Comparison of ENCODE assay signal across 8 cellular contexts in the genomic region with DNA sequence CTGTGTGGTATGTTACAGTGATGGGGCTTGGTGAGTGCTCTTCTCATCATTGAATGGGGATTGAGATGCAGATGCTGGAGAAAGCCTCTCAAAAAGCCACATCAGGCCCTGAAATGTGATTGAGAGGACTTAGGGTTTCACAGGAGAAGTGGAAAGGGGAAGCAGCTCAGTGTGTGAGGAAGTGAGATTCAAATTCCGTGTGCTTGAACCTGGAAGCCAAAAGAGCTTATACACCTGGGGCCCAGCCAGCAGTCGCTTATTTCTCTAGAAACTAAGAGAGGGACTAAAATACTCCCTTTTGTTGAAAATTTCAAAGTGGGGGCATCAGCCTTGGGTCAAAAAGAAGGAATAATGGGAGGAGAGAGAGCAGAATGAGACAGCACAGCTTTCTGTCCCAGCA. TPM values are rescaled to one million over a fixed set of nuclear protein-coding genes. Genes with fewer than 3 reads are reported as not detected.
DNase-seq lines count a peak whose midpoint lies in the region; ATAC-seq and TF ChIP-seq lines count a peak whose summit lies in the region.

No MANE protein-coding gene starts in this region.

- no peak for TF ChIP-seq EP300 in tibial nerve (IDR thresholded peaks at IDR 0.05)

- peaks cover 16% of the 10 kb centered on the region for H3K9me3 Mint-ChIP-seq in activated naive CD8-positive, alpha-beta T cell treated with anti-CD3 and anti-CD28 coated beads, Interleukin-2, amount 50 U/mL, for 24 hours

- CTCF ChIA-PET in GM10248 (lab: Yijun Ruan, JAX) = interaction anchor here (1.0 to 4.1 kb wide), 3 partner anchors 10 to 67 kb away, joined by 3 to 20 read pairs (median 8); no protein-coding TSS in a partner anchor

- TF ChIP-seq POLR2A in tibial nerve (IDR thresholded peaks at IDR 0.05) = no peak

- no peak overlapping the region for H3K4me3 ChIP-seq in tibial nerve

- peak overlapping the region; percentile 72 for H3K4me3 Mint-ChIP-seq in activated naive CD8-positive, alpha-beta T cell treated with anti-CD3 and anti-CD28 coated beads, Interleukin-2, amount 50 U/mL, for 24 hours

- POLR2A ChIA-PET in GM10248 (lab: Yijun Ruan, JAX) = no interaction called here

- no peaks in the 10 kb centered on the region for H3K27me3 ChIP-seq in tibial nerve

- H3K27ac Mint-ChIP-seq in activated naive CD8-positive, alpha-beta T cell treated with anti-CD3 and anti-CD28 coated beads, Interleukin-2, amount 50 U/mL, for 24 hours = peak overlapping the region; percentile 99

- TF ChIP-seq CTCF in GM10248 (IDR thresholded peaks at IDR 0.05; ENCODE audit: control extremely low read depth, extremely low read depth, low read depth, missing control alignments) = no peak
- TF ChIP-seq CTCF in tibial nerve (IDR thresholded peaks at IDR 0.05) = no peak

- ATAC-seq in GM21390 (IDR thresholded peaks at IDR 0.05; ENCODE audit: unreplicated experiment) (peak; percentile 68), HG03442 (IDR thresholded peaks at IDR 0.05; ENCODE audit: unreplicated experiment) (peak; percentile 43)
- ATAC-seq in activated naive CD8-positive, alpha-beta T cell treated with anti-CD3 and anti-CD28 coated beads, Interleukin-2, amount 50 U/mL, for 24 hours = no peak

- H3K4me1 Mint-ChIP-seq in activated naive CD8-positive, alpha-beta T cell treated with anti-CD3 and anti-CD28 coated beads, Interleukin-2, amount 50 U/mL, for 24 hours = peaks cover 96% of the 10 kb centered on the region

- WGBS in tibial nerve, 2 donors = 63 to 66% methylated on average over 2 of the region's 2 CpGs

- no peaks in the 10 kb centered on the region for H3K27me3 Mint-ChIP-seq in activated naive CD8-positive, alpha-beta T cell treated with anti-CD3 and anti-CD28 coated beads, Interleukin-2, amount 50 U/mL, for 24 hours

- H3K27ac ChIP-seq in tibial nerve = no peak overlapping the region

- H3K4me1 ChIP-seq in tibial nerve = peaks cover 0 to 9% (median 4%) of the 10 kb centered on the region in 4 donors

- no peaks in the 10 kb centered on the region for H3K36me3 ChIP-seq in tibial nerve

- no peaks in the 10 kb centered on the region for H3K9me3 ChIP-seq in tibial nerve

- peak; percentile 13 for DNase-seq in GM10248 (ENCODE audit: extremely low spot score)
- peak; percentile 16 for DNase-seq in activated naive CD8-positive, alpha-beta T cell treated with anti-CD3 and anti-CD28 coated beads, Interleukin-2, amount 50 U/mL, for 24 hours
- DNase-seq in foreskin melanocyte = no peak
- no peak for DNase-seq in T1000 (lab: John Stamatoyannopoulos, UW)
- DNase-seq in tibial nerve (ENCODE audit: low spot score in 2 of 2) = no peak
- no peak for DNase-seq in kidney tubule cell (ENCODE audit: low spot score)

- H3K36me3 Mint-ChIP-seq in activated naive CD8-positive, alpha-beta T cell treated with anti-CD3 and anti-CD28 coated beads, Interleukin-2, amount 50 U/mL, for 24 hours (ENCODE audit: low read depth) = peaks cover 14% of the 10 kb centered on the region

RNA-seq across cellular contexts. Expression of gene GZMB, which starts 39.1 kb away (rescaled TPM):
- 1 to 10 TPM in 1 of 4 donors, not detected in 3; 4.8 TPM for total RNA-seq in tibial nerve

Comparison
In these comparisons a context has a peak if more than half of its experiments do, and no peak if none do; other contexts are left out.
1. DNase-seq: peak in GM10248 (single experiment) and activated naive CD8-positive, alpha-beta T cell treated with anti-CD3 and anti-CD28 coated beads, Interleukin-2, amount 50 U/mL, for 24 hours (single experiment); none in foreskin melanocyte (single experiment), T1000 (single experiment), tibial nerve (0 of 2) and kidney tubule cell (single experiment).